In the genomic region with DNA sequence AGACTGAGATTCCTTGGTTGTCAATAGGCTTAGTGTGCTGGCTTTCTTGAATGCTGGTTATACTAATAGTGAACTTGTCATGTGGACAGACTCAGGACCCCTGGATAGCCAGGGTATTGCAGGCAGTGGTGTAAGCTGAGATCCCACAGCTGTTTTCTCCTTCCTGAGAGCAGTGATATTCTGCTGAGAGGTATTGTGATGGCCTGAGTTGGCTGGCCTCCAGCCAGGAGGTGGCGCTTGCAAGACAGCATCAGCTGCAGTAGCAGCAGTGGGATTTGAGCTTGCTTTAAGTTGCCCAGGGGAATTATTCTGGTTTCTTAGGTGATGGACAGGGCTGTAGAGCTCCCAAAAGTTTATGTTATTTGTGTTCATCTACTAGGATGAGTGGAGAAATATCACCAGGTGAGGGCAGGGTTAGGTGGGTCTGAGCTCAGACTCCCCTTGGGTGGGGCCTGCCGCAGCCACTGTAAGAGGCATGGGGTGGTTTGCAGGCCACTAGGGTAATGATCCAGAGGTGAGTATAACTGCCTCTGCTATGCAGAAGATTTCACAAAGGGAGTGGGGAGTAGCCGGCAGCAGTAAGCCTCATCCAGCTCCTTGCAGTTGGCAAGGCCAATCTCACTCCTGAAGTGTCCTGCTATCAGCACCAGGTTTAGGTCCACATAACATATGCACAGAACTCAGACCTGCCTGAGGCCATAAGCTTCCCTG, we compare ENCODE assay signal across 12 cellular contexts.
DNase-seq lines count a peak whose midpoint lies in the region; ATAC-seq and TF ChIP-seq lines count a peak whose summit lies in the region.
"Had no signal": no experiment of that assay in that cellular context is flagged by ENCODE, and none has a peak within 500 bp of the region (broad histone marks: within the 10 kb centered on the region; RNA-seq: fewer than 3 reads in every experiment).

No MANE protein-coding gene starts in this region.

- H3K27me3 ChIP-seq in SK-N-SH (ENCODE audit: insufficient read depth) (no peaks in the 10 kb centered on the region), vagina (no peaks in the 10 kb centered on the region)
- H3K27me3 ChIP-seq: body of pancreas, right lobe of liver had no signal

- POLR2A ChIA-PET in SK-N-SH (lab: Yijun Ruan, JAX), result no interaction called here

- ATAC-seq in activated CD4-positive, CD25-positive, alpha-beta regulatory T cell treated with anti-CD3 and anti-CD28 coated beads, Interleukin-2, amount 50 U/mL, for 24 hours, result no peak
- no peak for ATAC-seq in HG02981 (IDR thresholded peaks at IDR 0.05; ENCODE audit: unreplicated experiment)
- ATAC-seq: body of pancreas, right lobe of liver had no signal

- H3K9me3 ChIP-seq in SK-N-SH, result 0 out of 2 replicates have a peak, but pooled peaks cover 8% of the 10 kb centered on the region
- H3K9me3 ChIP-seq in vagina, result peaks cover 7% of the 10 kb centered on the region
- H3K9me3 ChIP-seq: body of pancreas, right lobe of liver had no signal

- H3F3A ChIP-seq in SK-N-SH (replicated peaks; ENCODE audit: insufficient read depth), result no peaks in the 10 kb centered on the region

- H3K27ac ChIP-seq in SK-N-SH (ENCODE audit: low read depth in 2 of 2, low read length in 1 of 2) (no peak overlapping the region), vagina (no peak overlapping the region)
- H3K27ac ChIP-seq: body of pancreas, right lobe of liver had no signal

- no peak for TF ChIP-seq RAD21 in SK-N-SH (IDR thresholded peaks at IDR 0.05; ENCODE audit: low read length)

- H3K9me2 ChIP-seq in SK-N-SH, result no peaks in the 10 kb centered on the region

- intact Hi-C loops in head of caudate nucleus (cut with DNase I), result no loop called here
- intact Hi-C loops in vagina (cut with DNase I), result no loop called here

- H2AFZ ChIP-seq in SK-N-SH (ENCODE audit: low read depth), result no peak overlapping the region

- H3K4me2 ChIP-seq in SK-N-SH, result no peak overlapping the region

- 100% methylated on average over 2 of the region's 3 CpGs for WGBS in SK-N-SH (ENCODE audit: low lambda C conversion rate)

- DNase-seq in COLO668 (lab: John Stamatoyannopoulos, UW; ENCODE audit: unreplicated experiment), result peak; percentile 24
- no peak for DNase-seq in GM13976 (ENCODE audit: low spot score)
- DNase-seq in SK-N-SH, result no peak
- DNase-seq in iPS-NIHi11 (ENCODE audit: low spot score), result peak; percentile 27
- DNase-seq in head of caudate nucleus, result no peak
- no peak for DNase-seq in vagina (ENCODE audit: extremely low spot score in 2 of 2)
- DNase-seq: activated CD8-positive, alpha-beta memory T cell treated with anti-CD3 and anti-CD28 coated beads, Interleukin-2, amount 50 U/mL, for 48 hours; NCI-H187 treated with DMSO at 0.1 percent for 48 hours; right lobe of liver had no signal

- CTCF ChIA-PET in SK-N-SH (lab: Yijun Ruan, JAX), result interaction anchor here (1.2 to 2.6 kb wide), 3 partner anchors 9 to 356 kb away, joined by 3 to 11 read pairs (median 8); no protein-coding TSS in a partner anchor

- no peak for TF ChIP-seq EP300 in SK-N-SH (IDR thresholded peaks at IDR 0.05; ENCODE audit: borderline replicate concordance in 1 of 2, low read depth in 1 of 2, low read length in 1 of 2)

- TF ChIP-seq CTCF in GM13976 (IDR thresholded peaks at IDR 0.05; ENCODE audit: borderline replicate concordance, control extremely low read depth, extremely low read depth, insufficient read depth, missing control alignments) (peak; percentile 10), SK-N-SH (IDR thresholded peaks at IDR 0.05) (peak; percentile 12; the same call in 1 of the 2 replicates), vagina (IDR thresholded peaks at IDR 0.05) (no peak)

- no peaks in the 10 kb centered on the region for H3K36me3 ChIP-seq in SK-N-SH (replicated peaks in 1 of 2; ENCODE audit: control insufficient read depth in 1 of 2, insufficient read depth in 2 of 2, low read length in 1 of 2)
- no peaks in the 10 kb centered on the region for H3K36me3 ChIP-seq in vagina
- H3K36me3 ChIP-seq: right lobe of liver had no signal

- H3K4me3 ChIP-seq in SK-N-SH (ENCODE audit: low read depth in 2 of 2, low read length in 1 of 2) (no peak overlapping the region), vagina (no peak overlapping the region)
- H3K4me3 ChIP-seq: body of pancreas, right lobe of liver had no signal

- H3K9ac ChIP-seq in SK-N-SH, result no peak overlapping the region

- no peak for TF ChIP-seq POLR2A in vagina (IDR thresholded peaks at IDR 0.05)

- no peaks in the 10 kb centered on the region for H4K20me1 ChIP-seq in SK-N-SH (ENCODE audit: insufficient read depth)

- in situ Hi-C loops in GM13976 (cut with MboI; ENCODE audit: low sequenced_read_pairs, unreplicated experiment), result no loop called here

- H3K4me1 ChIP-seq in SK-N-SH (ENCODE audit: control insufficient read depth in 1 of 2, insufficient read depth in 2 of 2, low read depth in 1 of 2, low read length in 1 of 2), result no peaks in the 10 kb centered on the region; a peak in 1 of 4 replicates
- H3K4me1 ChIP-seq in vagina, result no peaks in the 10 kb centered on the region
- H3K4me1 ChIP-seq: body of pancreas, right lobe of liver had no signal

- no peaks in the 10 kb centered on the region for H3K79me2 ChIP-seq in SK-N-SH (ENCODE audit: insufficient read depth)

TF ChIP-seq in SK-N-SH, 30 proteins besides CTCF, POLR2A, EP300 and RAD21 (continues in another document):
- TF ChIP-seq RCOR1 (IDR thresholded peaks at IDR 0.05; ENCODE audit: low read length) (no peak), FOSL2 (IDR thresholded peaks at IDR 0.05; ENCODE audit: borderline replicate concordance, low read depth) (no peak), RXRA (IDR thresholded peaks at IDR 0.05; ENCODE audit: borderline replicate concordance, low read depth) (no peak), TEAD4 (IDR thresholded peaks at IDR 0.05; ENCODE audit: borderline replicate concordance, insufficient read depth) (no peak), GATA2 (CRISPR knock-in tag; IDR thresholded peaks at IDR 0.05) (no peak), MXI1 (IDR thresholded peaks at IDR 0.05; ENCODE audit: low read depth, low read length) (no peak), TCF12 (IDR thresholded peaks at IDR 0.05) (no peak), JUND (IDR thresholded peaks at IDR 0.05) (no peak), FOXJ3 (CRISPR knock-in tag; IDR thresholded peaks at IDR 0.05) (no peak), RFX5 (IDR thresholded peaks at IDR 0.05; ENCODE audit: low read length) (no peak), POLR2AphosphoS5 (IDR thresholded peaks at IDR 0.05; ENCODE audit: low read depth, low read length) (no peak), GABPA (IDR thresholded peaks at IDR 0.05; ENCODE audit: low read depth) (no peak)
- TF ChIP-seq, protein P1, sequence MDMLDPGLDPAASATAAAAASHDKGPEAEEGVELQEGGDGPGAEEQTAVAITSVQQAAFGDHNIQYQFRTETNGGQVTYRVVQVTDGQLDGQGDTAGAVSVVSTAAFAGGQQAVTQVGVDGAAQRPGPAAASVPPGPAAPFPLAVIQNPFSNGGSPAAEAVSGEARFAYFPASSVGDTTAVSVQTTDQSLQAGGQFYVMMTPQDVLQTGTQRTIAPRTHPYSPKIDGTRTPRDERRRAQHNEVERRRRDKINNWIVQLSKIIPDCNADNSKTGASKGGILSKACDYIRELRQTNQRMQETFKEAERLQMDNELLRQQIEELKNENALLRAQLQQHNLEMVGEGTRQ (IDR thresholded peaks at IDR 0.05; ENCODE audit: borderline replicate concordance, low read depth, low read length), result no peak
- TF ChIP-seq, protein P2, sequence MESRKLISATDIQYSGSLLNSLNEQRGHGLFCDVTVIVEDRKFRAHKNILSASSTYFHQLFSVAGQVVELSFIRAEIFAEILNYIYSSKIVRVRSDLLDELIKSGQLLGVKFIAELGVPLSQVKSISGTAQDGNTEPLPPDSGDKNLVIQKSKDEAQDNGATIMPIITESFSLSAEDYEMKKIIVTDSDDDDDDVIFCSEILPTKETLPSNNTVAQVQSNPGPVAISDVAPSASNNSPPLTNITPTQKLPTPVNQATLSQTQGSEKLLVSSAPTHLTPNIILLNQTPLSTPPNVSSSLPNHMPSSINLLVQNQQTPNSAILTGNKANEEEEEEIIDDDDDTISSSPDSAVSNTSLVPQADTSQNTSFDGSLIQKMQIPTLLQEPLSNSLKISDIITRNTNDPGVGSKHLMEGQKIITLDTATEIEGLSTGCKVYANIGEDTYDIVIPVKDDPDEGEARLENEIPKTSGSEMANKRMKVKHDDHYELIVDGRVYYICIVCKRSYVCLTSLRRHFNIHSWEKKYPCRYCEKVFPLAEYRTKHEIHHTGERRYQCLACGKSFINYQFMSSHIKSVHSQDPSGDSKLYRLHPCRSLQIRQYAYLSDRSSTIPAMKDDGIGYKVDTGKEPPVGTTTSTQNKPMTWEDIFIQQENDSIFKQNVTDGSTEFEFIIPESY (IDR thresholded peaks at IDR 0.05; ENCODE audit: borderline replicate concordance, low read depth), result no peak
- TF ChIP-seq, protein P3, sequence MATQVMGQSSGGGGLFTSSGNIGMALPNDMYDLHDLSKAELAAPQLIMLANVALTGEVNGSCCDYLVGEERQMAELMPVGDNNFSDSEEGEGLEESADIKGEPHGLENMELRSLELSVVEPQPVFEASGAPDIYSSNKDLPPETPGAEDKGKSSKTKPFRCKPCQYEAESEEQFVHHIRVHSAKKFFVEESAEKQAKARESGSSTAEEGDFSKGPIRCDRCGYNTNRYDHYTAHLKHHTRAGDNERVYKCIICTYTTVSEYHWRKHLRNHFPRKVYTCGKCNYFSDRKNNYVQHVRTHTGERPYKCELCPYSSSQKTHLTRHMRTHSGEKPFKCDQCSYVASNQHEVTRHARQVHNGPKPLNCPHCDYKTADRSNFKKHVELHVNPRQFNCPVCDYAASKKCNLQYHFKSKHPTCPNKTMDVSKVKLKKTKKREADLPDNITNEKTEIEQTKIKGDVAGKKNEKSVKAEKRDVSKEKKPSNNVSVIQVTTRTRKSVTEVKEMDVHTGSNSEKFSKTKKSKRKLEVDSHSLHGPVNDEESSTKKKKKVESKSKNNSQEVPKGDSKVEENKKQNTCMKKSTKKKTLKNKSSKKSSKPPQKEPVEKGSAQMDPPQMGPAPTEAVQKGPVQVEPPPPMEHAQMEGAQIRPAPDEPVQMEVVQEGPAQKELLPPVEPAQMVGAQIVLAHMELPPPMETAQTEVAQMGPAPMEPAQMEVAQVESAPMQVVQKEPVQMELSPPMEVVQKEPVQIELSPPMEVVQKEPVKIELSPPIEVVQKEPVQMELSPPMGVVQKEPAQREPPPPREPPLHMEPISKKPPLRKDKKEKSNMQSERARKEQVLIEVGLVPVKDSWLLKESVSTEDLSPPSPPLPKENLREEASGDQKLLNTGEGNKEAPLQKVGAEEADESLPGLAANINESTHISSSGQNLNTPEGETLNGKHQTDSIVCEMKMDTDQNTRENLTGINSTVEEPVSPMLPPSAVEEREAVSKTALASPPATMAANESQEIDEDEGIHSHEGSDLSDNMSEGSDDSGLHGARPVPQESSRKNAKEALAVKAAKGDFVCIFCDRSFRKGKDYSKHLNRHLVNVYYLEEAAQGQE (IDR thresholded peaks at IDR 0.05; ENCODE audit: low read depth, low read length), result no peak

Comparison
In these comparisons a context has a peak if more than half of its experiments do, and no peak if none do; other contexts are left out.
1. DNase-seq: peak in COLO668 (single experiment) and iPS-NIHi11 (single experiment); none in GM13976 (single experiment), SK-N-SH (single experiment), head of caudate nucleus (0 of 42) and vagina (0 of 2).
2. CTCF ChIP-seq: peak in GM13976 (single experiment) and SK-N-SH (single experiment); none in vagina (0 of 3).